In the genomic region with DNA sequence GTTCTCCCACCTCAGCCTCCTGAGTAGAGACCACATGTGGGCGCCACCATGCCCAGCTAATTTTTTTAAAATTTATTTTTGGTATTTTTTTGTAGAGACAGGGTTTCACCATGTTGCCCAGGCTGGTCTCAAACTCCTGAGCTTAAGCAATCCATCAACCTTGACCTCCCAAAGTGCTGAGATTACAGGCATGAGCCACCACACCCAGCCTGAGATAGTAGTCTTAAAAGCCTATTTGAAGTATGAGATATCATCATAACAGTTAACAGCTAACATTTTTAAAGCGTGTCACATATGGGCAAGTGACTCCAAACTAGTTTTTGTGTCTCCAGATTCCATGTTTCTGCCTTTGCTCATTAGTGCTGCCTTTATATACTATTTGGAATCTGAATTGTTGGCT, we compare ENCODE assay signal across 27 cellular contexts.
"Had no signal": no experiment of that assay in that cellular context is flagged by ENCODE, and none has a peak within 500 bp of the region (broad histone marks: within the 10 kb centered on the region; RNA-seq: fewer than 3 reads in every experiment).

No MANE protein-coding gene starts in this region.

- H3K4me1 ChIP-seq: stomach, suprapubic skin, testis, thyroid gland, tibial artery, tibial nerve, transverse colon, upper lobe of left lung, upper lobe of right lung, uterus, vagina had no signal

- H3K4me3 Mint-ChIP-seq: stimulated activated effector memory CD8-positive, alpha-beta T cell treated with anti-CD3 and anti-CD28 coated beads, Interleukin-12 subunit alpha, Interleukin-12 subunit beta, amount 100 ng/mL, for 72 hours; stimulated activated memory B cell treated with anti-CD40 and anti-IgM and Interleukin-4, amounts not matched to agents 10 μg/mL and 1 μg/mL and 100 μg/mL, for 72 hours; stimulated activated naive B cell treated with anti-CD40 and anti-IgM and Interleukin-4, amounts not matched to agents 10 μg/mL and 1 μg/mL and 100 μg/mL, for 72 hours; stimulated activated naive CD8-positive, alpha-beta T cell treated with anti-CD3 and anti-CD28 coated beads, Interleukin-15, amount 100 ng/mL, for 72 hours; stimulated activated naive CD8-positive, alpha-beta T cell treated with anti-CD3 and anti-CD28 coated beads, Interleukin-15, Interleukin-2, amounts not matched to agents 100 ng/mL and 50 ng/mL, for 24 hours; type B pancreatic cell had no signal

- H3K9me3 Mint-ChIP-seq: stimulated activated effector memory CD8-positive, alpha-beta T cell treated with anti-CD3 and anti-CD28 coated beads, Interleukin-12 subunit alpha, Interleukin-12 subunit beta, amount 100 ng/mL, for 72 hours; stimulated activated memory B cell treated with anti-CD40 and anti-IgM and Interleukin-4, amounts not matched to agents 10 μg/mL and 1 μg/mL and 100 μg/mL, for 72 hours; stimulated activated naive CD8-positive, alpha-beta T cell treated with anti-CD3 and anti-CD28 coated beads, Interleukin-15, Interleukin-2, amounts not matched to agents 100 ng/mL and 50 ng/mL, for 24 hours; type B pancreatic cell had no signal

- H3K4me1 Mint-ChIP-seq: stimulated activated memory B cell treated with anti-CD40 and anti-IgM and Interleukin-4, amounts not matched to agents 10 μg/mL and 1 μg/mL and 100 μg/mL, for 72 hours; stimulated activated naive B cell treated with anti-CD40 and anti-IgM and Interleukin-4, amounts not matched to agents 10 μg/mL and 1 μg/mL and 100 μg/mL, for 72 hours; stimulated activated naive CD8-positive, alpha-beta T cell treated with anti-CD3 and anti-CD28 coated beads, Interleukin-15, amount 100 ng/mL, for 72 hours had no signal

- DNase-seq: stimulated activated CD4-positive, alpha-beta T cell treated with anti-CD3 and anti-CD28 coated beads, Interleukin-2, amount 100 ng/mL, for 48 hours; stimulated activated CD4-positive, alpha-beta T cell treated with anti-CD3 and anti-CD28 coated beads, Interleukin-4, amount 100 ng/mL, for 1 hour; stimulated activated CD4-positive, alpha-beta T cell treated with anti-CD3 and anti-CD28 coated beads, Interleukin-4, amount 100 ng/mL, for 24 hours; stimulated activated CD4-positive, alpha-beta T cell treated with anti-CD3 and anti-CD28 coated beads, Interleukin-4, amount 100 ng/mL, for 4 hours; stimulated activated CD8-positive, alpha-beta memory T cell treated with anti-CD3 and anti-CD28 coated beads, Interleukin-4, amount 100 ng/mL, for 48 hours; stimulated activated naive B cell treated with anti-CD40 and anti-IgM and Interleukin-4, amounts not matched to agents 10 μg/mL and 1 μg/mL and 100 μg/mL, for 72 hours; stimulated activated naive CD4-positive, alpha-beta T cell; stimulated activated naive CD4-positive, alpha-beta T cell treated with Interleukin-2 at 50 U/mL for 16 hours; stimulated activated naive CD8-positive, alpha-beta T cell treated with anti-CD3 and anti-CD28 coated beads, Interleukin-15, amount 100 ng/mL, for 72 hours; stimulated activated naive CD8-positive, alpha-beta T cell treated with anti-CD3 and anti-CD28 coated beads, Interleukin-15, Interleukin-2, amounts not matched to agents 100 U/mL and 50 U/mL, for 24 hours; stomach; substantia nigra; testis; thyroid gland; tibial artery; transverse colon; upper lobe of left lung; upper lobe of right lung; uterus had no signal

- H3K9me3 ChIP-seq: stomach, suprapubic skin, testis, thoracic aorta, thyroid gland, tibial artery, tibial nerve, transverse colon, upper lobe of left lung, upper lobe of right lung, uterus, vagina had no signal

- H3K4me3 ChIP-seq: stomach, suprapubic skin, testis, thoracic aorta, thyroid gland, tibial artery, tibial nerve, transverse colon, upper lobe of left lung, upper lobe of right lung, uterus, vagina had no signal

- H3K36me3 Mint-ChIP-seq: stimulated activated effector memory CD8-positive, alpha-beta T cell treated with anti-CD3 and anti-CD28 coated beads, Interleukin-12 subunit alpha, Interleukin-12 subunit beta, amount 100 ng/mL, for 72 hours; stimulated activated memory B cell treated with anti-CD40 and anti-IgM and Interleukin-4, amounts not matched to agents 10 μg/mL and 1 μg/mL and 100 μg/mL, for 72 hours; stimulated activated naive B cell treated with anti-CD40 and anti-IgM and Interleukin-4, amounts not matched to agents 10 μg/mL and 1 μg/mL and 100 μg/mL, for 72 hours; type B pancreatic cell had no signal

- H3K36me3 ChIP-seq: stomach, suprapubic skin, thoracic aorta, thyroid gland, tibial artery, tibial nerve, transverse colon, upper lobe of left lung, upper lobe of right lung, uterus, vagina had no signal

- H3K27ac ChIP-seq: stomach, suprapubic skin, testis, thoracic aorta, thyroid gland, tibial artery, tibial nerve, transverse colon, upper lobe of left lung, upper lobe of right lung, uterus, vagina had no signal

- H3K27ac Mint-ChIP-seq: stimulated activated effector memory CD8-positive, alpha-beta T cell treated with anti-CD3 and anti-CD28 coated beads, Interleukin-12 subunit alpha, Interleukin-12 subunit beta, amount 100 ng/mL, for 72 hours; stimulated activated memory B cell treated with anti-CD40 and anti-IgM and Interleukin-4, amounts not matched to agents 10 μg/mL and 1 μg/mL and 100 μg/mL, for 72 hours; stimulated activated naive B cell treated with anti-CD40 and anti-IgM and Interleukin-4, amounts not matched to agents 10 μg/mL and 1 μg/mL and 100 μg/mL, for 72 hours; stimulated activated naive CD8-positive, alpha-beta T cell treated with anti-CD3 and anti-CD28 coated beads, Interleukin-15, amount 100 ng/mL, for 72 hours; stimulated activated naive CD8-positive, alpha-beta T cell treated with anti-CD3 and anti-CD28 coated beads, Interleukin-15, Interleukin-2, amounts not matched to agents 100 ng/mL and 50 ng/mL, for 24 hours; type B pancreatic cell had no signal

- H3K27me3 ChIP-seq: testis, thyroid gland, tibial artery, tibial nerve, transverse colon, upper lobe of left lung, upper lobe of right lung, uterus, vagina had no signal
